Comparison of ENCODE assay signal across 1 cellular context in the genomic region with DNA sequence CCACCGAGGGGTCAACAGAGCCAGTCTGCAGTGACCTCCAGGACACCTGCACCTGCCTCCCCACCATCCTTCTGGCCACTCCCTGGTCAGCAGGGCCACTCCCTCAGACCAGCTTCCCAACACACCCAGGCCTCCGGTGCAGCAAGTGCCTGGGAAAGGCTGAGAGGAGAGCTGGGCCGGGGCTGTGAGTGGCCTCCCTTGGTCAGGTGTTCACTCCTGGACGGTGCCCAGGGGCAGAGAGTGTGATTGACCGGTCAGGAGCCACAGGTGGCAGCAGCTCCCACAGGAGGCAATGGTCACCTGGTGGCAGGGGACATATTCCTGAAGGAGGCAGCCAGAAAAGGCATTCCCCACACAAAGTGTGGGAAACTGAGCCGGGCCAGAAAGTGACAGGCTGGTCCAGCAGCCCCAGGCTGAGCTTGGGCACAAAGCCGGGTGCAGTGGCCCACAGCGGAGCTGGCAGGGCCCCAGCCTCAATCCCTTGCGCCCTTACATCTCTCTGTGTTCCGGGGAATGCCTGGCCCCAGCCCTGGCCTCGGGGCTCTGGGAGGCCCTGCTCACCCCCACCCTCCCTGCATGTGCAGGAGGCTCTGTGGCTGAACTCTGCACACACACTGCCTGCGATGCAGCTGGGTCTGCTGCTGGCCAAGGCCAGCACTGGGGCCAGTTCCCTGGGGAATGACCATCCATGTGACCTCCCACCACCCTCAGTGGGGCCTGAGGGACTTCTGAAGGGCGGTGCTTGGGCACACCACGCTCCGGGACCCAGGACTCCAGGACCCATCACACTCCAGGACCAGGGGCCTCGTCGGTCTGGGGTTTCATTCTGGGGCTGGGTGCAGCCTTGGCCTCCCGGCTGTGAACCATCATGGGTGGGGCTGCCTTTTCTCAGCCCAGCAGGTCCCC.
TF ChIP-seq lines count a peak whose summit lies in the region.

No MANE protein-coding gene starts in this region.

TF ChIP-seq in GM23338, 12 proteins besides CTCF, POLR2A, EP300 and RAD21 (continued from another document):
- TF ChIP-seq, protein P1, sequence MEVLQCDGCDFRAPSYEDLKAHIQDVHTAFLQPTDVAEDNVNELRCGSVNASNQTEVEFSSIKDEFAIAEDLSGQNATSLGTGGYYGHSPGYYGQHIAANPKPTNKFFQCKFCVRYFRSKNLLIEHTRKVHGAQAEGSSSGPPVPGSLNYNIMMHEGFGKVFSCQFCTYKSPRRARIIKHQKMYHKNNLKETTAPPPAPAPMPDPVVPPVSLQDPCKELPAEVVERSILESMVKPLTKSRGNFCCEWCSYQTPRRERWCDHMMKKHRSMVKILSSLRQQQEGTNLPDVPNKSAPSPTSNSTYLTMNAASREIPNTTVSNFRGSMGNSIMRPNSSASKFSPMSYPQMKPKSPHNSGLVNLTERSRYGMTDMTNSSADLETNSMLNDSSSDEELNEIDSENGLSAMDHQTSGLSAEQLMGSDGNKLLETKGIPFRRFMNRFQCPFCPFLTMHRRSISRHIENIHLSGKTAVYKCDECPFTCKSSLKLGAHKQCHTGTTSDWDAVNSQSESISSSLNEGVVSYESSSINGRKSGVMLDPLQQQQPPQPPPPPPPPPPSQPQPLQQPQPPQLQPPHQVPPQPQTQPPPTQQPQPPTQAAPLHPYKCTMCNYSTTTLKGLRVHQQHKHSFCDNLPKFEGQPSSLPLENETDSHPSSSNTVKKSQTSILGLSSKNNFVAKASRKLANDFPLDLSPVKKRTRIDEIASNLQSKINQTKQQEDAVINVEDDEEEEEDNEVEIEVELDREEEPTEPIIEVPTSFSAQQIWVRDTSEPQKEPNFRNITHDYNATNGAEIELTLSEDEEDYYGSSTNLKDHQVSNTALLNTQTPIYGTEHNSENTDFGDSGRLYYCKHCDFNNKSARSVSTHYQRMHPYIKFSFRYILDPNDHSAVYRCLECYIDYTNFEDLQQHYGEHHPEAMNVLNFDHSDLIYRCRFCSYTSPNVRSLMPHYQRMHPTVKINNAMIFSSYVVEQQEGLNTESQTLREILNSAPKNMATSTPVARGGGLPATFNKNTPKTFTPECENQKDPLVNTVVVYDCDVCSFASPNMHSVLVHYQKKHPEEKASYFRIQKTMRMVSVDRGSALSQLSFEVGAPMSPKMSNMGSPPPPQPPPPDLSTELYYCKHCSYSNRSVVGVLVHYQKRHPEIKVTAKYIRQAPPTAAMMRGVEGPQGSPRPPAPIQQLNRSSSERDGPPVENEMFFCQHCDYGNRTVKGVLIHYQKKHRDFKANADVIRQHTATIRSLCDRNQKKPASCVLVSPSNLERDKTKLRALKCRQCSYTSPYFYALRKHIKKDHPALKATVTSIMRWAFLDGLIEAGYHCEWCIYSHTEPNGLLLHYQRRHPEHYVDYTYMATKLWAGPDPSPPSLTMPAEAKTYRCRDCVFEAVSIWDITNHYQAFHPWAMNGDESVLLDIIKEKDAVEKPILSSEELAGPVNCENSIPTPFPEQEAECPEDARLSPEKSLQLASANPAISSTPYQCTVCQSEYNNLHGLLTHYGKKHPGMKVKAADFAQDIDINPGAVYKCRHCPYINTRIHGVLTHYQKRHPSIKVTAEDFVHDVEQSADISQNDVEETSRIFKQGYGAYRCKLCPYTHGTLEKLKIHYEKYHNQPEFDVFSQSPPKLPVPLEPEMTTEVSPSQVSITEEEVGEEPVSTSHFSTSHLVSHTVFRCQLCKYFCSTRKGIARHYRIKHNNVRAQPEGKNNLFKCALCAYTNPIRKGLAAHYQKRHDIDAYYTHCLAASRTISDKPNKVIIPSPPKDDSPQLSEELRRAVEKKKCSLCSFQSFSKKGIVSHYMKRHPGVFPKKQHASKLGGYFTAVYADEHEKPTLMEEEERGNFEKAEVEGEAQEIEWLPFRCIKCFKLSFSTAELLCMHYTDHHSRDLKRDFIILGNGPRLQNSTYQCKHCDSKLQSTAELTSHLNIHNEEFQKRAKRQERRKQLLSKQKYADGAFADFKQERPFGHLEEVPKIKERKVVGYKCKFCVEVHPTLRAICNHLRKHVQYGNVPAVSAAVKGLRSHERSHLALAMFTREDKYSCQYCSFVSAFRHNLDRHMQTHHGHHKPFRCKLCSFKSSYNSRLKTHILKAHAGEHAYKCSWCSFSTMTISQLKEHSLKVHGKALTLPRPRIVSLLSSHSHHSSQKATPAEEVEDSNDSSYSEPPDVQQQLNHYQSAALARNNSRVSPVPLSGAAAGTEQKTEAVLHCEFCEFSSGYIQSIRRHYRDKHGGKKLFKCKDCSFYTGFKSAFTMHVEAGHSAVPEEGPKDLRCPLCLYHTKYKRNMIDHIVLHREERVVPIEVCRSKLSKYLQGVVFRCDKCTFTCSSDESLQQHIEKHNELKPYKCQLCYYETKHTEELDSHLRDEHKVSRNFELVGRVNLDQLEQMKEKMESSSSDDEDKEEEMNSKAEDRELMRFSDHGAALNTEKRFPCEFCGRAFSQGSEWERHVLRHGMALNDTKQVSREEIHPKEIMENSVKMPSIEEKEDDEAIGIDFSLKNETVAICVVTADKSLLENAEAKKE (CRISPR knock-in tag; IDR thresholded peaks at IDR 0.05): no peak
- TF ChIP-seq, protein P2, sequence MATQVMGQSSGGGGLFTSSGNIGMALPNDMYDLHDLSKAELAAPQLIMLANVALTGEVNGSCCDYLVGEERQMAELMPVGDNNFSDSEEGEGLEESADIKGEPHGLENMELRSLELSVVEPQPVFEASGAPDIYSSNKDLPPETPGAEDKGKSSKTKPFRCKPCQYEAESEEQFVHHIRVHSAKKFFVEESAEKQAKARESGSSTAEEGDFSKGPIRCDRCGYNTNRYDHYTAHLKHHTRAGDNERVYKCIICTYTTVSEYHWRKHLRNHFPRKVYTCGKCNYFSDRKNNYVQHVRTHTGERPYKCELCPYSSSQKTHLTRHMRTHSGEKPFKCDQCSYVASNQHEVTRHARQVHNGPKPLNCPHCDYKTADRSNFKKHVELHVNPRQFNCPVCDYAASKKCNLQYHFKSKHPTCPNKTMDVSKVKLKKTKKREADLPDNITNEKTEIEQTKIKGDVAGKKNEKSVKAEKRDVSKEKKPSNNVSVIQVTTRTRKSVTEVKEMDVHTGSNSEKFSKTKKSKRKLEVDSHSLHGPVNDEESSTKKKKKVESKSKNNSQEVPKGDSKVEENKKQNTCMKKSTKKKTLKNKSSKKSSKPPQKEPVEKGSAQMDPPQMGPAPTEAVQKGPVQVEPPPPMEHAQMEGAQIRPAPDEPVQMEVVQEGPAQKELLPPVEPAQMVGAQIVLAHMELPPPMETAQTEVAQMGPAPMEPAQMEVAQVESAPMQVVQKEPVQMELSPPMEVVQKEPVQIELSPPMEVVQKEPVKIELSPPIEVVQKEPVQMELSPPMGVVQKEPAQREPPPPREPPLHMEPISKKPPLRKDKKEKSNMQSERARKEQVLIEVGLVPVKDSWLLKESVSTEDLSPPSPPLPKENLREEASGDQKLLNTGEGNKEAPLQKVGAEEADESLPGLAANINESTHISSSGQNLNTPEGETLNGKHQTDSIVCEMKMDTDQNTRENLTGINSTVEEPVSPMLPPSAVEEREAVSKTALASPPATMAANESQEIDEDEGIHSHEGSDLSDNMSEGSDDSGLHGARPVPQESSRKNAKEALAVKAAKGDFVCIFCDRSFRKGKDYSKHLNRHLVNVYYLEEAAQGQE (IDR thresholded peaks at IDR 0.05; ENCODE audit: unreplicated experiment): no peak
- TF ChIP-seq STAT1 (IDR thresholded peaks at IDR 0.05; ENCODE audit: unreplicated experiment) (no peak), JUNB (IDR thresholded peaks at IDR 0.05; ENCODE audit: unreplicated experiment) (no peak), EZH2phosphoT487 (IDR thresholded peaks at IDR 0.05; ENCODE audit: unreplicated experiment) (no peak), EZH2 (IDR thresholded peaks at IDR 0.05; ENCODE audit: low read depth, unreplicated experiment) (no peak), NANOG (IDR thresholded peaks at IDR 0.05; ENCODE audit: borderline replicate concordance) (no peak), ZNF331 (CRISPR knock-in tag; IDR thresholded peaks at IDR 0.05; ENCODE audit: low read depth) (no peak), CREB1 (CRISPR knock-in tag; IDR thresholded peaks at IDR 0.05; ENCODE audit: low read depth) (no peak), POLR2AphosphoS5 (IDR thresholded peaks at IDR 0.05; ENCODE audit: low read depth) (no peak)
- TF ChIP-seq, protein P3, sequence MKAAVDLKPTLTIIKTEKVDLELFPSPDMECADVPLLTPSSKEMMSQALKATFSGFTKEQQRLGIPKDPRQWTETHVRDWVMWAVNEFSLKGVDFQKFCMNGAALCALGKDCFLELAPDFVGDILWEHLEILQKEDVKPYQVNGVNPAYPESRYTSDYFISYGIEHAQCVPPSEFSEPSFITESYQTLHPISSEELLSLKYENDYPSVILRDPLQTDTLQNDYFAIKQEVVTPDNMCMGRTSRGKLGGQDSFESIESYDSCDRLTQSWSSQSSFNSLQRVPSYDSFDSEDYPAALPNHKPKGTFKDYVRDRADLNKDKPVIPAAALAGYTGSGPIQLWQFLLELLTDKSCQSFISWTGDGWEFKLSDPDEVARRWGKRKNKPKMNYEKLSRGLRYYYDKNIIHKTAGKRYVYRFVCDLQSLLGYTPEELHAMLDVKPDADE (IDR thresholded peaks at IDR 0.05): no peak
TF ChIP-seq in GM23338: peak in this region for 0.
